ENCODE assay signal across 8 cellular contexts in genomic region chr7:148940702-148941597, GRCh38. TPM values are rescaled to one million over a fixed set of nuclear protein-coding genes. Genes with fewer than 3 reads are reported as not detected.
DNase-seq lines count a peak whose midpoint lies in the region; ATAC-seq, FAIRE-seq and TF ChIP-seq lines count a peak whose summit lies in the region.

No MANE protein-coding gene starts in this region.

- TF ChIP-seq EP300 in HepG2 (IDR thresholded peaks at IDR 0.05; ENCODE audit: low read depth in 2 of 2, low read length in 2 of 2) (no peak), HepG2 (CRISPR knock-in tag; IDR thresholded peaks at IDR 0.05; ENCODE audit: borderline replicate concordance) (no peak)

- in situ Hi-C loops in HepG2 (cut with HindIII; ENCODE audit: extremely low pct_ligation_motif_present, low pct_unique_long_range_greater_than_20kb): no loop called here

- peaks cover 16% of the 10 kb centered on the region; the same call in 1 of the 2 replicates for H3K4me1 ChIP-seq in HepG2 (ENCODE audit: insufficient read depth, low read length)

- H3K9ac ChIP-seq in HepG2 (ENCODE audit: insufficient read depth, low read depth, low read length): peak overlapping the region; percentile 85

- H3K27ac Mint-ChIP-seq in activated CD4-positive, alpha-beta T cell treated with anti-CD3 and anti-CD28 coated beads, Interleukin-2, amount 10 ng/mL, durations not matched to agents 7 days and 5 days: peak overlapping the region; percentile 99
- peak overlapping the region; percentile 97 for H3K27ac Mint-ChIP-seq in dendritic cell treated with granulocyte-macrophage colony-stimulating factor and Interleukin-4, amounts not matched to agents 40 ng/mL and 50 ng/mL, for 4 days

- CTCF ChIA-PET in BJ (lab: Yijun Ruan, JAX) (interaction anchor here (0.9 to 1.4 kb wide), 3 partner anchors 8 to 185 kb away, joined by 3 to 5 read pairs (median 3); partner anchors contain the start of gene ZNF425), HepG2 (lab: Yijun Ruan, JAX; ENCODE audit: low intra/inter-chr PET ratio, low total read pairs) (no interaction called here)
- CTCF ChIA-PET in activated CD4-positive, alpha-beta T cell treated with anti-CD3 and anti-CD28 coated beads, Interleukin-2, amount 10 ng/mL, durations not matched to agents 7 days and 5 days (lab: Charles Lee): interaction anchor here (0.6 to 1.8 kb wide), 16 partner anchors 8 to 90 kb away, joined by 3 to 6 read pairs (median 5); no protein-coding TSS in a partner anchor

- H3K4me2 ChIP-seq in HepG2 (ENCODE audit: low read depth, low read length): peak overlapping the region; percentile 93

- no peaks in the 10 kb centered on the region for H3K79me2 ChIP-seq in HepG2 (ENCODE audit: insufficient read depth, low read length)

- peak; percentile 62 to 70 for TF ChIP-seq POLR2A in HepG2 (IDR thresholded peaks at IDR 0.05; ENCODE audit: insufficient read depth in 1 of 2, low read depth in 2 of 2, low read length in 2 of 2)

- DNase-seq in BJ (ENCODE audit: low read depth) (peak; percentile 32), GM19239 (ENCODE audit: insufficient read length, low spot score) (peak; percentile 40), NCI-H526 (lab: John Stamatoyannopoulos, UW) (peak; percentile 88 to 91), HepG2 (ENCODE audit: low spot score) (peak; percentile 72)
- peak; percentile 75 for DNase-seq in activated CD4-positive, alpha-beta T cell treated with anti-CD3 and anti-CD28 coated beads, Interleukin-2, amount 10 ng/mL, durations not matched to agents 7 days and 5 days
- DNase-seq in stimulated activated CD4-positive, alpha-beta T cell treated with anti-CD3 and anti-CD28 coated beads, Interleukin-2, amount 100 ng/mL, for 4 hours (ENCODE audit: low read depth): peak; percentile 55

- H4K20me1 ChIP-seq in HepG2 (ENCODE audit: insufficient read depth, low read length): no peaks in the 10 kb centered on the region

- peak overlapping the region; percentile 95 for H2AFZ ChIP-seq in HepG2 (ENCODE audit: low read length)

- H3K36me3 Mint-ChIP-seq in activated CD4-positive, alpha-beta T cell treated with anti-CD3 and anti-CD28 coated beads, Interleukin-2, amount 10 ng/mL, durations not matched to agents 7 days and 5 days (ENCODE audit: low read depth): no peaks in the 10 kb centered on the region
- no peaks in the 10 kb centered on the region for H3K36me3 Mint-ChIP-seq in dendritic cell treated with granulocyte-macrophage colony-stimulating factor and Interleukin-4, amounts not matched to agents 40 ng/mL and 50 ng/mL, for 4 days (ENCODE audit: low read depth)

- TF ChIP-seq RAD21 in HepG2 (CRISPR knock-in tag; IDR thresholded peaks at IDR 0.05): no peak

- ATAC-seq in HG03439 (IDR thresholded peaks at IDR 0.05; ENCODE audit: unreplicated experiment) (peak; percentile 83), HepG2 (peak; percentile 87)

- no peaks in the 10 kb centered on the region for H3K9me3 ChIP-seq in HepG2 (ENCODE audit: low read length)

- TF ChIP-seq CTCF in BJ (IDR thresholded peaks at IDR 0.05; ENCODE audit: insufficient read depth, low read depth, low read length) (no peak), HepG2 (CRISPR knock-in tag; IDR thresholded peaks at IDR 0.05) (no peak)

- H3K27me3 ChIP-seq in BJ (ENCODE audit: control insufficient read depth, insufficient read depth, low read length): no peaks in the 10 kb centered on the region
- no peaks in the 10 kb centered on the region; a peak in 1 of 5 replicates for H3K27me3 ChIP-seq in HepG2 (ENCODE audit: control insufficient read depth in 1 of 2, insufficient read depth in 2 of 2, low read length in 2 of 2)

- 1% methylated on average over 10 of the region's 43 CpGs for WGBS in HepG2 (ENCODE audit: low lambda C conversion rate)

- intact Hi-C loops in dendritic cell treated with granulocyte-macrophage colony-stimulating factor and Interleukin-4, amounts not matched to agents 40 ng/mL and 50 ng/mL, for 4 days (cut with micrococcal nuclease): loop anchor here (2.0 kb wide), 3 partner anchors 22 to 186 kb away; partner anchors contain the start of genes EZH2 and ZNF425
- intact Hi-C loops in HepG2 (cut with micrococcal nuclease; ENCODE audit: unreplicated experiment): loop anchor here (1.0 to 2.0 kb wide), 2 partner anchors 22 to 58 kb away; no protein-coding TSS in a partner anchor

- no peaks in the 10 kb centered on the region for H3K27me3 Mint-ChIP-seq in activated CD4-positive, alpha-beta T cell treated with anti-CD3 and anti-CD28 coated beads, Interleukin-2, amount 10 ng/mL, durations not matched to agents 7 days and 5 days
- no peaks in the 10 kb centered on the region for H3K27me3 Mint-ChIP-seq in dendritic cell treated with granulocyte-macrophage colony-stimulating factor and Interleukin-4, amounts not matched to agents 40 ng/mL and 50 ng/mL, for 4 days

- H3K36me3 ChIP-seq in BJ (ENCODE audit: control insufficient read depth, insufficient read depth, low read length): no peaks in the 10 kb centered on the region
- H3K36me3 ChIP-seq in HepG2 (replicated peaks in 1 of 2; ENCODE audit: control insufficient read depth in 1 of 2, insufficient read depth in 2 of 2, low read length in 2 of 2): no peaks in the 10 kb centered on the region

- peak overlapping the region; percentile 81 for H3K4me3 ChIP-seq in BJ (ENCODE audit: low read depth, low read length)
- peak overlapping the region; percentile 81 to 91 (median 88) for H3K4me3 ChIP-seq in HepG2 (replicated peaks in 1 of 3; ENCODE audit: insufficient read depth in 1 of 3, low read depth in 2 of 3, low read length in 3 of 3)

- peaks cover 24% of the 10 kb centered on the region for H3K4me1 Mint-ChIP-seq in activated CD4-positive, alpha-beta T cell treated with anti-CD3 and anti-CD28 coated beads, Interleukin-2, amount 10 ng/mL, durations not matched to agents 7 days and 5 days
- peaks cover 11% of the 10 kb centered on the region for H3K4me1 Mint-ChIP-seq in dendritic cell treated with granulocyte-macrophage colony-stimulating factor and Interleukin-4, amounts not matched to agents 40 ng/mL and 50 ng/mL, for 4 days (ENCODE audit: low read depth)

- H3K9me3 Mint-ChIP-seq in activated CD4-positive, alpha-beta T cell treated with anti-CD3 and anti-CD28 coated beads, Interleukin-2, amount 10 ng/mL, durations not matched to agents 7 days and 5 days: no peaks in the 10 kb centered on the region
- no peaks in the 10 kb centered on the region for H3K9me3 Mint-ChIP-seq in dendritic cell treated with granulocyte-macrophage colony-stimulating factor and Interleukin-4, amounts not matched to agents 40 ng/mL and 50 ng/mL, for 4 days

- H3K27ac ChIP-seq in HepG2 (ENCODE audit: extremely low read length, insufficient read depth, low read length): peak overlapping the region; percentile 84

- peak overlapping the region; percentile 91 for H3K4me3 Mint-ChIP-seq in activated CD4-positive, alpha-beta T cell treated with anti-CD3 and anti-CD28 coated beads, Interleukin-2, amount 10 ng/mL, durations not matched to agents 7 days and 5 days
- peak overlapping the region; percentile 85 for H3K4me3 Mint-ChIP-seq in dendritic cell treated with granulocyte-macrophage colony-stimulating factor and Interleukin-4, amounts not matched to agents 40 ng/mL and 50 ng/mL, for 4 days

- POLR2A ChIA-PET in BJ (lab: Charles Lee): interaction anchor here (0.6 kb wide), 1 partner anchor 194 kb away, joined by 3 read pairs; no protein-coding TSS in a partner anchor
- POLR2A ChIA-PET in activated CD4-positive, alpha-beta T cell treated with anti-CD3 and anti-CD28 coated beads, Interleukin-2, amount 10 ng/mL, durations not matched to agents 7 days and 5 days (lab: Charles Lee): interaction anchor here (1.0 to 1.7 kb wide), 3 partner anchors 10 to 58 kb away, joined by 3 to 8 read pairs (median 5); no protein-coding TSS in a partner anchor
- POLR2A ChIA-PET in HepG2 (lab: Yijun Ruan, JAX): interaction anchor here (0.6 to 1.5 kb wide), 8 partner anchors 18 to 241 kb away, joined by 3 to 7 read pairs (median 5); no protein-coding TSS in a partner anchor

- BruUV-seq in HepG2 (replicated peaks; lab: Mats Ljungman, UMichigan): TSS peak; percentile 84

- FAIRE-seq in GM19239 (lab: Jason Lieb, UNC) (peak; percentile 88), HepG2 (lab: Jason Lieb, UNC) (peak; percentile 63)

RNA-seq across cellular contexts. Expression of gene EZH2, which starts 56.9 kb away (rescaled TPM):
- polyA plus RNA-seq in BJ (2011; rRNA removed): 11.0 and 15.3 TPM in 2 replicates
- polyA minus RNA-seq in BJ (2011; rRNA and poly(A)+ RNA removed): 6.1 and 7.1 TPM in 2 replicates
- total RNA-seq in activated CD4-positive, alpha-beta T cell treated with anti-CD3 and anti-CD28 coated beads, Interleukin-2, amount 10 ng/mL, durations not matched to agents 7 days and 5 days: 100 to 1,000 TPM; 120 to 128 TPM
- total RNA-seq in HepG2 (2016; rRNA removed; fragmentation: Illumina TruSeq; extraction: Trizol): 30.4 and 34.3 TPM in 2 replicates
- total RNA-seq in HepG2 (2016; cell fraction: cytosol; rRNA removed; fragmentation: Illumina TruSeq; extraction: Trizol; ENCODE audit: low read depth): 13.9 and 14.3 TPM in 2 replicates
- total RNA-seq in HepG2 (2016; cell fraction: insoluble cytoplasmic fraction; rRNA removed; fragmentation: Illumina TruSeq; extraction: Trizol): 29.1 and 32.6 TPM in 2 replicates
- 15.3 and 18.4 TPM in 2 replicates for total RNA-seq in HepG2 (2016; cell fraction: membrane; rRNA removed; fragmentation: Illumina TruSeq; extraction: Trizol)
- 42.5 and 46.2 TPM in 2 replicates for total RNA-seq in HepG2 (2016; cell fraction: nucleus; rRNA removed; fragmentation: Illumina TruSeq; extraction: Trizol)
- polyA plus RNA-seq in HepG2 (2011; rRNA removed): 18.2 and 26.0 TPM in 2 replicates
- polyA plus RNA-seq in HepG2 (2011; cell fraction: cytosol; rRNA removed): 8.4 and 9.7 TPM in 2 replicates
- 45.8 and 55.1 TPM in 2 replicates for polyA plus RNA-seq in HepG2 (2011; cell fraction: nucleus; rRNA removed)
- 13.6 and 17.0 TPM in 2 replicates for polyA plus RNA-seq in HepG2 (2012)
- polyA plus RNA-seq in HepG2 (2016; cell fraction: cytosol; fragmentation: Illumina TruSeq; extraction: Trizol; ENCODE audit: low read depth): 5.1 and 5.3 TPM in 2 replicates
- polyA plus RNA-seq in HepG2 (2016; cell fraction: insoluble cytoplasmic fraction; fragmentation: Illumina TruSeq; extraction: Trizol; ENCODE audit: low read depth): 36.1 and 37.6 TPM in 2 replicates
- 9.1 and 10.1 TPM in 2 replicates for polyA plus RNA-seq in HepG2 (2016; cell fraction: membrane; fragmentation: Illumina TruSeq; extraction: Trizol; ENCODE audit: low read depth)
- 84.1 and 90.6 TPM in 2 replicates for polyA plus RNA-seq in HepG2 (2016; cell fraction: nucleus; fragmentation: Illumina TruSeq; extraction: Trizol; ENCODE audit: insufficient read depth, low read depth)
- 7.3 and 35.4 TPM in 2 replicates for polyA minus RNA-seq in HepG2 (2011; rRNA and poly(A)+ RNA removed; ENCODE audit: low replicate concordance)
- 6.2 and 7.2 TPM in 2 replicates for polyA minus RNA-seq in HepG2 (2011; cell fraction: cytosol; rRNA and poly(A)+ RNA removed)
- polyA minus RNA-seq in HepG2 (2011; cell fraction: nucleus; rRNA and poly(A)+ RNA removed): 42.3 and 48.2 TPM in 2 replicates

Comparison
In these comparisons a context has a peak if more than half of its experiments do, and no peak if none do; other contexts are left out.
1. Peak in every context shown above with its lines: DNase-seq, ATAC-seq, H3K4me3 ChIP-seq and H3K27ac ChIP-seq.
2. DNase-seq: peak in every context shown above with its lines; median percentile 90 in NCI-H526; 75 in activated CD4-positive, alpha-beta T cell treated with anti-CD3 and anti-CD28 coated beads, Interleukin-2, amount 10 ng/mL, durations not matched to agents 7 days and 5 days; 72 in HepG2; 55 in stimulated activated CD4-positive, alpha-beta T cell treated with anti-CD3 and anti-CD28 coated beads, Interleukin-2, amount 100 ng/mL, for 4 hours; 40 in GM19239; 32 in BJ.